1 cellular context compared by ENCODE assay signal in genomic region chr11:2156416-2157182, GRCh38.
TF ChIP-seq lines count a peak whose summit lies in the region.

No MANE protein-coding gene starts in this region.

TF ChIP-seq in HepG2, 621 proteins besides CTCF, POLR2A, EP300 and RAD21 (continued from another document):
- TF ChIP-seq NFE2L1 (CRISPR knock-in tag; IDR thresholded peaks at IDR 0.05; ENCODE audit: borderline replicate concordance) (no peak), ZNF44 (CRISPR knock-in tag; IDR thresholded peaks at IDR 0.05) (no peak), RARG (CRISPR knock-in tag; IDR thresholded peaks at IDR 0.05; ENCODE audit: low read depth) (no peak), RXRB (CRISPR knock-in tag; IDR thresholded peaks at IDR 0.05; ENCODE audit: borderline replicate concordance) (no peak), SMARCE1 (IDR thresholded peaks at IDR 0.05; ENCODE audit: borderline replicate concordance) (no peak), SRSF9 (IDR thresholded peaks at IDR 0.05; ENCODE audit: borderline replicate concordance, insufficient read depth, low read depth, low read length, poor library complexity, severe bottlenecking) (no peak), ZNF407 (CRISPR knock-in tag; IDR thresholded peaks at IDR 0.05; ENCODE audit: not compliant biosample characterization) (no peak), ZNF124 (CRISPR knock-in tag; IDR thresholded peaks at IDR 0.05) (no peak), ZFX (CRISPR knock-in tag; IDR thresholded peaks at IDR 0.05; ENCODE audit: low read depth) (no peak), ZNF276 (CRISPR knock-in tag; IDR thresholded peaks at IDR 0.05; ENCODE audit: low read depth) (no peak)
- TF ChIP-seq, protein P1, sequence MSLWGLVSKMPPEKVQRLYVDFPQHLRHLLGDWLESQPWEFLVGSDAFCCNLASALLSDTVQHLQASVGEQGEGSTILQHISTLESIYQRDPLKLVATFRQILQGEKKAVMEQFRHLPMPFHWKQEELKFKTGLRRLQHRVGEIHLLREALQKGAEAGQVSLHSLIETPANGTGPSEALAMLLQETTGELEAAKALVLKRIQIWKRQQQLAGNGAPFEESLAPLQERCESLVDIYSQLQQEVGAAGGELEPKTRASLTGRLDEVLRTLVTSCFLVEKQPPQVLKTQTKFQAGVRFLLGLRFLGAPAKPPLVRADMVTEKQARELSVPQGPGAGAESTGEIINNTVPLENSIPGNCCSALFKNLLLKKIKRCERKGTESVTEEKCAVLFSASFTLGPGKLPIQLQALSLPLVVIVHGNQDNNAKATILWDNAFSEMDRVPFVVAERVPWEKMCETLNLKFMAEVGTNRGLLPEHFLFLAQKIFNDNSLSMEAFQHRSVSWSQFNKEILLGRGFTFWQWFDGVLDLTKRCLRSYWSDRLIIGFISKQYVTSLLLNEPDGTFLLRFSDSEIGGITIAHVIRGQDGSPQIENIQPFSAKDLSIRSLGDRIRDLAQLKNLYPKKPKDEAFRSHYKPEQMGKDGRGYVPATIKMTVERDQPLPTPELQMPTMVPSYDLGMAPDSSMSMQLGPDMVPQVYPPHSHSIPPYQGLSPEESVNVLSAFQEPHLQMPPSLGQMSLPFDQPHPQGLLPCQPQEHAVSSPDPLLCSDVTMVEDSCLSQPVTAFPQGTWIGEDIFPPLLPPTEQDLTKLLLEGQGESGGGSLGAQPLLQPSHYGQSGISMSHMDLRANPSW (CRISPR knock-in tag; IDR thresholded peaks at IDR 0.05; ENCODE audit: borderline replicate concordance) = no peak
